Comparison of ENCODE assay signal across 26 cellular contexts in genomic region chr9:87427851-87428506, GRCh38.
A peak's percentile ranks its signal among the peaks of the same experiment; 100 is the strongest.
DNase-seq lines count a peak whose midpoint lies in the region; ATAC-seq and TF ChIP-seq lines count a peak whose summit lies in the region.
"Had no signal": no experiment of that assay in that cellular context is flagged by ENCODE, and none has a peak within 500 bp of the region (broad histone marks: within the 10 kb centered on the region; RNA-seq: fewer than 3 reads in every experiment).

No MANE protein-coding gene starts in this region.

- H3K4me2 ChIP-seq in PC-3 (ENCODE audit: low read length) (no peak overlapping the region), trophoblast cell (ENCODE audit: low read length) (peak overlapping the region; percentile 32)
- H3K4me2 ChIP-seq: BLaER1 had no signal

- WGBS in trophoblast cell (ENCODE audit: extremely low coverage, insufficient coverage, insufficient read length): no CpG with 5 or more reads among the region's 5 CpGs

- no peaks in the 10 kb centered on the region for H3F3A ChIP-seq in PC-3 (ENCODE audit: low read length, unreplicated experiment)

- TF ChIP-seq CTCF in PC-3 (conservative IDR thresholded peaks at IDR 0.05; ENCODE audit: low read depth, low read length) (no peak), glutamatergic neuron (IDR thresholded peaks at IDR 0.05; ENCODE audit: partially characterized antibody, unreplicated experiment) (no peak), Peyer's patch (IDR thresholded peaks at IDR 0.05) (no peak)

- H3K4me3 Mint-ChIP-seq in glutamatergic neuron (ENCODE audit: unreplicated experiment): peak overlapping the region; percentile 22
- H3K4me3 Mint-ChIP-seq: CD4-positive, alpha-beta memory T cell; HFFc6 had no signal

- H2AK5ac ChIP-seq in trophoblast cell (ENCODE audit: low read length): no peak overlapping the region

- peaks cover 6% of the 10 kb centered on the region for H3K9me3 Mint-ChIP-seq in glutamatergic neuron (ENCODE audit: unreplicated experiment)

- H4K12ac ChIP-seq in trophoblast cell (ENCODE audit: low read depth, low read length): no peak overlapping the region

- H2BK12ac ChIP-seq in trophoblast cell (ENCODE audit: low read length): peak overlapping the region; percentile 27

- H3K27ac ChIP-seq in PC-3 (ENCODE audit: low read length) (no peak overlapping the region), trophoblast cell (ENCODE audit: low read depth, low read length) (peak overlapping the region; percentile 91), Peyer's patch (no peak overlapping the region)
- H3K27ac ChIP-seq: 22Rv1, BLaER1, RWPE1, SK-N-MC had no signal

- no peak overlapping the region for H4K91ac ChIP-seq in trophoblast cell (ENCODE audit: low read depth, low read length)

- no peak overlapping the region for H3K4ac ChIP-seq in trophoblast cell (ENCODE audit: low read depth, low read length)

- peaks cover 5% of the 10 kb centered on the region for H3K36me3 Mint-ChIP-seq in glutamatergic neuron (ENCODE audit: unreplicated experiment)
- H3K36me3 Mint-ChIP-seq: CD4-positive, alpha-beta memory T cell had no signal

- H3K18ac ChIP-seq in trophoblast cell (ENCODE audit: low read length): no peak overlapping the region

- H3K27me3 Mint-ChIP-seq in glutamatergic neuron (ENCODE audit: unreplicated experiment): peaks cover 7% of the 10 kb centered on the region

- H3K9ac ChIP-seq in PC-3 (ENCODE audit: low read length): no peak overlapping the region
- no peak overlapping the region for H3K9ac ChIP-seq in trophoblast cell (ENCODE audit: low read length)
- H3K9ac ChIP-seq: BLaER1 had no signal

- H3K4me1 ChIP-seq in PC-3 (ENCODE audit: insufficient read depth, low read length) (no peaks in the 10 kb centered on the region), trophoblast cell (ENCODE audit: control insufficient read depth in 1 of 2, insufficient read depth in 2 of 2, low read length in 2 of 2) (peaks cover 4 to 8% of the 10 kb centered on the region in 2 experiments), Peyer's patch (no peaks in the 10 kb centered on the region)
- H3K4me1 ChIP-seq: BLaER1, Caco-2 had no signal

- H3K27me3 ChIP-seq in PC-3 (ENCODE audit: low read length) (no peaks in the 10 kb centered on the region), trophoblast cell (ENCODE audit: insufficient read depth, low read length) (no peaks in the 10 kb centered on the region), Peyer's patch (no peaks in the 10 kb centered on the region)
- H3K27me3 ChIP-seq: BLaER1 had no signal

- no peak for TF ChIP-seq POLR2A in Peyer's patch (IDR thresholded peaks at IDR 0.05)

- peak overlapping the region; percentile 91 for H3K27ac Mint-ChIP-seq in glutamatergic neuron (ENCODE audit: unreplicated experiment)
- H3K27ac Mint-ChIP-seq: CD4-positive, alpha-beta memory T cell; HFFc6 had no signal

- H3K14ac ChIP-seq in trophoblast cell (ENCODE audit: low read length): no peak overlapping the region

- peaks cover 6% of the 10 kb centered on the region for H3K79me1 ChIP-seq in trophoblast cell (ENCODE audit: low read length)

- H3K9me3 ChIP-seq in PC-3 (ENCODE audit: low read length): no peaks in the 10 kb centered on the region
- H3K9me3 ChIP-seq in trophoblast cell (ENCODE audit: insufficient read depth, low read depth, low read length): no peaks in the 10 kb centered on the region
- peaks cover 0 to 5% (median 0%) of the 10 kb centered on the region in 4 donors for H3K9me3 ChIP-seq in Peyer's patch
- H3K9me3 ChIP-seq: Caco-2 had no signal

- H4K20me1 ChIP-seq in PC-3 (ENCODE audit: low read length): no peaks in the 10 kb centered on the region
- H4K20me1 ChIP-seq: BLaER1 had no signal

- H3K23ac ChIP-seq in trophoblast cell (ENCODE audit: low read length): no peak overlapping the region

- peaks cover 25% of the 10 kb centered on the region for H3K4me1 Mint-ChIP-seq in glutamatergic neuron (ENCODE audit: low read depth, unreplicated experiment)
- H3K4me1 Mint-ChIP-seq: CD4-positive, alpha-beta memory T cell had no signal

- intact Hi-C loops in PC-3 (cut with micrococcal nuclease): no loop called here

- H3K4me3 ChIP-seq in PC-3 (ENCODE audit: low read length): no peak overlapping the region
- no peak overlapping the region for H3K4me3 ChIP-seq in trophoblast cell (ENCODE audit: low read depth, low read length)
- no peak overlapping the region for H3K4me3 ChIP-seq in Peyer's patch
- H3K4me3 ChIP-seq: BLaER1, K562, SK-N-MC had no signal

- H3K79me2 ChIP-seq in PC-3 (ENCODE audit: low read length) (no peaks in the 10 kb centered on the region), trophoblast cell (ENCODE audit: control insufficient read depth, insufficient read depth, low read length, poor library complexity) (no peaks in the 10 kb centered on the region)

- DNase-seq in DMS53 (lab: John Stamatoyannopoulos, UW) (peak; percentile 16), DMS53 treated with DMSO at 0.1 percent for 48 hours (lab: John Stamatoyannopoulos, UW; ENCODE audit: unreplicated experiment) (no peak), PC-3 (peak; percentile 32), glutamatergic neuron (no peak), trophoblast cell (peak; percentile 81 to 92), Peyer's patch (no peak), mucosa of gallbladder (ENCODE audit: low spot score) (no peak), NK-92 (lab: John Stamatoyannopoulos, UW; ENCODE audit: unreplicated experiment) (no peak)
- DNase-seq: ACHN; CD4-positive, alpha-beta memory T cell; GF-D8; HFFc6; NCI-H1092; NCI-H1436 treated with DMSO at 0.1 percent for 48 hours; NCI-H2029 treated with DMSO at 0.1 percent for 48 hours; NCI-H226; NCI-H510A treated with DMSO at 0.1 percent for 48 hours; NCI-H82; SHP77 treated with DMSO at 0.1 percent for 48 hours had no signal

- H4K8ac ChIP-seq in trophoblast cell (ENCODE audit: low read depth, low read length): no peak overlapping the region

- CTCF ChIA-PET in PC-3 (lab: Charles Lee): no interaction called here

- ATAC-seq in PC-3: no peak
- ATAC-seq: HepG2, K562 had no signal

- no peak overlapping the region for H2BK120ac ChIP-seq in trophoblast cell (ENCODE audit: insufficient read depth, low read length, poor library complexity)

- H2AFZ ChIP-seq in PC-3 (ENCODE audit: low read length) (no peak overlapping the region), trophoblast cell (ENCODE audit: insufficient read depth, low read length, poor library complexity) (no peak overlapping the region)

- H3K36me3 ChIP-seq in PC-3 (ENCODE audit: low read depth, low read length) (no peaks in the 10 kb centered on the region), trophoblast cell (ENCODE audit: control insufficient read depth in 1 of 2, insufficient read depth in 2 of 2, low read length in 2 of 2) (no peaks in the 10 kb centered on the region), Peyer's patch (no peaks in the 10 kb centered on the region)
- H3K36me3 ChIP-seq: BLaER1 had no signal

- no TSS peak for BruUV-seq in PC-3 (replicated peaks; lab: Mats Ljungman, UMichigan)

- peak overlapping the region; percentile 5 for H2BK5ac ChIP-seq in trophoblast cell (ENCODE audit: low read depth, low read length, poor library complexity)

- POLR2A ChIA-PET in PC-3 (lab: Charles Lee; ENCODE audit: unreplicated experiment): no interaction called here

- no peaks in the 10 kb centered on the region for H3K9me2 ChIP-seq in PC-3 (replicated peaks; ENCODE audit: low read length)

Comparison
In these comparisons a context has a peak if more than half of its experiments do, and no peak if none do; other contexts are left out.
1. DNase-seq: peak in DMS53 (single experiment), PC-3 (single experiment) and trophoblast cell (2 of 2); none in DMS53 treated with DMSO at 0.1 percent for 48 hours (single experiment), glutamatergic neuron (single experiment), Peyer's patch (0 of 3), mucosa of gallbladder (single experiment) and NK-92 (single experiment).